10 cellular contexts compared by ENCODE assay signal in genomic region chr12:58916891-58917570, GRCh38. TPM values are rescaled to one million over a fixed set of nuclear protein-coding genes. Genes with fewer than 3 reads are reported as not detected.
A peak's percentile ranks its signal among the peaks of the same experiment; 100 is the strongest.
DNase-seq lines count a peak whose midpoint lies in the region; ATAC-seq and TF ChIP-seq lines count a peak whose summit lies in the region.
"Had no signal": no experiment of that assay in that cellular context is flagged by ENCODE, and none has a peak within 500 bp of the region (broad histone marks: within the 10 kb centered on the region; RNA-seq: fewer than 3 reads in every experiment).

No MANE protein-coding gene starts in this region.

- peak overlapping the region; percentile 34; the same call in 1 of the 2 replicates for H3K27ac Mint-ChIP-seq in WTC11
- no peak overlapping the region for H3K27ac Mint-ChIP-seq in activated T-cell treated with anti-CD3 and anti-CD28 coated beads, Interleukin-2, amount 50 U/mL, for 72 hours
- H3K27ac Mint-ChIP-seq in CD14-positive monocyte, result no peak overlapping the region
- H3K27ac Mint-ChIP-seq: activated naive CD4-positive, alpha-beta T cell treated with anti-CD3 and anti-CD28 coated beads, Interleukin-2, amount 50 U/mL, for 24 hours had no signal

- H3K27me3 ChIP-seq in GM06990 (replicated peaks; ENCODE audit: control insufficient read depth, insufficient read depth, low read length), result no peaks in the 10 kb centered on the region
- H3K27me3 ChIP-seq in right cardiac atrium (ENCODE audit: control insufficient read depth, insufficient read depth), result no peaks in the 10 kb centered on the region
- no peaks in the 10 kb centered on the region for H3K27me3 ChIP-seq in gastrocnemius medialis

- H3K9me3 Mint-ChIP-seq in WTC11 (no peaks in the 10 kb centered on the region), CD14-positive monocyte (peaks cover 0 to 10% (median 6%) of the 10 kb centered on the region in 7 donors)
- no peaks in the 10 kb centered on the region for H3K9me3 Mint-ChIP-seq in activated T-cell treated with anti-CD3 and anti-CD28 coated beads, Interleukin-2, amount 50 U/mL, for 72 hours
- H3K9me3 Mint-ChIP-seq: activated naive CD4-positive, alpha-beta T cell treated with anti-CD3 and anti-CD28 coated beads, Interleukin-2, amount 50 U/mL, for 24 hours had no signal

- H3K27ac ChIP-seq in right cardiac atrium (ENCODE audit: low read length) (no peak overlapping the region), gastrocnemius medialis (peak overlapping the region; percentile 85 to 95 (median 93))

- H3K9me3 ChIP-seq in right cardiac atrium (ENCODE audit: control insufficient read depth, low read length) (no peaks in the 10 kb centered on the region), gastrocnemius medialis (no peaks in the 10 kb centered on the region)

- no peak for TF ChIP-seq POLR2A in gastrocnemius medialis (IDR thresholded peaks at IDR 0.05)

- in situ Hi-C loops in gastrocnemius medialis (cut with MboI; ENCODE audit: low sequenced_read_pairs in 4 of 4), result no loop called here

- ATAC-seq in WTC11 (no peak), right cardiac atrium (no peak), gastrocnemius medialis (no peak)
- no peak for ATAC-seq in activated T-cell treated with anti-CD3 and anti-CD28 coated beads, Interleukin-2, amount 50 U/mL, for 72 hours (replicated peaks in 1 of 2)
- ATAC-seq: sciatic nerve had no signal

- intact Hi-C loops in right cardiac atrium (cut with DNase I), result no loop called here
- intact Hi-C loops in gastrocnemius medialis (cut with DNase I; ENCODE audit: low total_unique reads), result loop anchor here (2.0 to 10.0 kb wide), 2 partner anchors 472 to 976 kb away; partner anchors contain the start of gene ATP23
- intact Hi-C loops in CD14-positive monocyte (cut with micrococcal nuclease), result no loop called here

- 53% methylated on average over 6 of the region's 6 CpGs for WGBS in right cardiac atrium

- no peak for TF ChIP-seq CTCF in GM06990 (IDR thresholded peaks at IDR 0.05; ENCODE audit: insufficient read depth, low read length, poor library complexity, severe bottlenecking)
- no peak for TF ChIP-seq CTCF in WTC11 (IDR thresholded peaks at IDR 0.05)
- no peak for TF ChIP-seq CTCF in gastrocnemius medialis (IDR thresholded peaks at IDR 0.05 in 4 of 5, conservative IDR thresholded peaks at IDR 0.05 in 1 of 5)
- no peak for TF ChIP-seq CTCF in GM20000 (IDR thresholded peaks at IDR 0.05; ENCODE audit: extremely low read depth, missing control alignments)
- no peak for TF ChIP-seq CTCF in CD14-positive monocyte (IDR thresholded peaks at IDR 0.05)

- H3K4me3 Mint-ChIP-seq in WTC11 (peak overlapping the region; percentile 31), CD14-positive monocyte (no peak overlapping the region)
- H3K4me3 Mint-ChIP-seq in activated T-cell treated with anti-CD3 and anti-CD28 coated beads, Interleukin-2, amount 50 U/mL, for 72 hours, result no peak overlapping the region
- H3K4me3 Mint-ChIP-seq: activated naive CD4-positive, alpha-beta T cell treated with anti-CD3 and anti-CD28 coated beads, Interleukin-2, amount 50 U/mL, for 24 hours had no signal

- CTCF ChIA-PET in WTC11 (lab: Charles Lee), result interaction anchor here (0.9 to 2.1 kb wide), 2 partner anchors 234 to 376 kb away, joined by 4 to 13 read pairs; no protein-coding TSS in a partner anchor

- POLR2A ChIA-PET in WTC11 (lab: Charles Lee), result no interaction called here

- peak overlapping the region; percentile 6; the same call in 1 of the 2 replicates for H3K4me3 ChIP-seq in GM06990 (replicated peaks; ENCODE audit: low read depth, low read length)
- peak overlapping the region; percentile 43 for H3K4me3 ChIP-seq in right cardiac atrium (ENCODE audit: low read length)
- peak overlapping the region; percentile 62 to 96 (median 88) for H3K4me3 ChIP-seq in gastrocnemius medialis

- H3K4me1 ChIP-seq in right cardiac atrium (ENCODE audit: control insufficient read depth, insufficient read depth, low read length) (no peaks in the 10 kb centered on the region), gastrocnemius medialis (peaks cover 39 to 48% of the 10 kb centered on the region in 2 donors)

- H3K4me1 Mint-ChIP-seq in WTC11, result peaks cover 45% of the 10 kb centered on the region
- H3K4me1 Mint-ChIP-seq in activated T-cell treated with anti-CD3 and anti-CD28 coated beads, Interleukin-2, amount 50 U/mL, for 72 hours (ENCODE audit: low read depth), result peaks cover 5% of the 10 kb centered on the region
- peaks cover 3% of the 10 kb centered on the region for H3K4me1 Mint-ChIP-seq in CD14-positive monocyte
- H3K4me1 Mint-ChIP-seq: activated naive CD4-positive, alpha-beta T cell treated with anti-CD3 and anti-CD28 coated beads, Interleukin-2, amount 50 U/mL, for 24 hours had no signal

- H3K36me3 ChIP-seq in GM06990 (ENCODE audit: control insufficient read depth, insufficient read depth, low read length) (no peaks in the 10 kb centered on the region), gastrocnemius medialis (peaks cover 0 to 4% of the 10 kb centered on the region in 2 donors)

- H3K27me3 Mint-ChIP-seq in WTC11 (ENCODE audit: low read depth) (peaks cover 14% of the 10 kb centered on the region), CD14-positive monocyte (ENCODE audit: low read depth in 3 of 3) (peaks cover 30 to 44% (median 33%) of the 10 kb centered on the region in 3 donors)
- peaks cover 25% of the 10 kb centered on the region for H3K27me3 Mint-ChIP-seq in activated T-cell treated with anti-CD3 and anti-CD28 coated beads, Interleukin-2, amount 50 U/mL, for 72 hours (ENCODE audit: low read depth)

- DNase-seq in GM06990 (ENCODE audit: extremely low read depth, insufficient read length), result no peak
- no peak for DNase-seq in WTC11 (ENCODE audit: low spot score)
- DNase-seq in right cardiac atrium, result no peak
- DNase-seq in gastrocnemius medialis, result no peak
- DNase-seq in GM20000 (ENCODE audit: low spot score), result no peak
- no peak for DNase-seq in activated T-cell treated with anti-CD3 and anti-CD28 coated beads, Interleukin-2, amount 50 U/mL, for 72 hours
- no peak for DNase-seq in CD14-positive monocyte (ENCODE audit: low spot score)
- DNase-seq in activated naive CD4-positive, alpha-beta T cell treated with Interleukin-2 at 50 U/mL for 16 hours, result no peak

- H3K36me3 Mint-ChIP-seq in WTC11 (peaks cover 13% of the 10 kb centered on the region), CD14-positive monocyte (no peaks in the 10 kb centered on the region)
- no peaks in the 10 kb centered on the region for H3K36me3 Mint-ChIP-seq in activated T-cell treated with anti-CD3 and anti-CD28 coated beads, Interleukin-2, amount 50 U/mL, for 72 hours (ENCODE audit: insufficient read depth in 2 of 2)
- H3K36me3 Mint-ChIP-seq: activated naive CD4-positive, alpha-beta T cell treated with anti-CD3 and anti-CD28 coated beads, Interleukin-2, amount 50 U/mL, for 24 hours had no signal

TF ChIP-seq in WTC11, 78 proteins besides CTCF, POLR2A, EP300 and RAD21:
- TF ChIP-seq ZNF263 (CRISPR knock-in tag; IDR thresholded peaks at IDR 0.05; ENCODE audit: low read depth), result no peak
TF ChIP-seq in WTC11: peak in this region for 0.

RNA-seq across cellular contexts. Expression of gene LRIG3, which starts 3.3 kb away (rescaled TPM):
- 7.8 to 13.0 TPM (median 8.5 TPM) in 3 replicates for total RNA-seq in WTC11 (2021)
- 10 to 100 TPM in 3 of 4 donors, 1 to 10 TPM in 1; 8.7 to 22.7 (median 12.2) TPM for total RNA-seq in right cardiac atrium
- 3.0 TPM for polyA plus RNA-seq in right cardiac atrium
- 10 to 100 TPM in 1 of 4 donors, 1 to 10 TPM in 3; 4.7 to 14.7 (median 7.7) TPM for total RNA-seq in gastrocnemius medialis
- under 1 TPM in 1 of 2 donors, not detected in 1; 0.19 TPM for total RNA-seq in activated T-cell treated with anti-CD3 and anti-CD28 coated beads, Interleukin-2, amount 50 U/mL, for 72 hours
- polyA plus RNA-seq in CD14-positive monocyte, result not detected

Comparison
In these comparisons a context has a peak if more than half of its experiments do, and no peak if none do; other contexts are left out.
1. H3K4me3 ChIP-seq: peak in every context shown above with its lines; median percentile 88 in gastrocnemius medialis; 43 in right cardiac atrium; 6 in GM06990.